8 cellular contexts compared by ENCODE assay signal in the genomic region with DNA sequence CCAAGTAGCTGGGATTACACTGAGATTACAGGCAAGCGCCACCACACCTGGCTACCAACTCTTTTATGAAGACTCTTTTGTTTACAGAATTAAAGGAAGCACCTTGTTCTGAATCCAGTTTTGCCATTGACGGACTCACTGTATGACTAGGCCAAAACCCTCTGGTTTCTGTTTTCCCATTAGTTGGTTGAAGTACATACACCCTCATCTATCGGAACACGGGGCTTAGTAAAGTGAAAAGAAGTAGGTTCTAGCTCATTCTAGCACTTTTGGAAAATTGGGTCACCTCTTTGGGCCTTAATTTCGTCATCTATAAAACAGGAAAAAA.
DNase-seq lines count a peak whose midpoint lies in the region; ATAC-seq, FAIRE-seq and TF ChIP-seq lines count a peak whose summit lies in the region.

No MANE protein-coding gene starts in this region.

- H4K20me1 ChIP-seq in HepG2 (ENCODE audit: insufficient read depth, low read length), result no peaks in the 10 kb centered on the region

- H3K27ac ChIP-seq in HepG2 (ENCODE audit: extremely low read length, insufficient read depth, low read length) (peak overlapping the region; percentile 96), tibial nerve (peak overlapping the region; percentile 73 to 90 (median 84))

- no peak for DNase-seq in activated T-cell treated with anti-CD3 and anti-CD28 coated beads, Interleukin-2, amount 50 U/mL, for 4 hours
- no peak for DNase-seq in activated T-cell treated with anti-CD3 and anti-CD28 coated beads, Interleukin-2, amount 50 U/mL, for 1 hour
- DNase-seq in activated naive CD8-positive, alpha-beta T cell treated with anti-CD3 and anti-CD28 coated beads, Interleukin-2, amount 50 U/mL, for 24 hours, result no peak
- no peak for DNase-seq in HepG2 (ENCODE audit: low spot score)
- no peak for DNase-seq in tibial nerve (ENCODE audit: low spot score in 2 of 2)
- DNase-seq in NCI-H446 treated with DMSO at 0.1 percent for 48 hours (lab: John Stamatoyannopoulos, UW), result no peak
- DNase-seq in effector CD8-positive, alpha-beta T cell (lab: John Stamatoyannopoulos, UW), result no peak
- DNase-seq in GM19239 (ENCODE audit: insufficient read length, low spot score), result no peak

- peaks cover 18% of the 10 kb centered on the region for H3K4me1 Mint-ChIP-seq in activated T-cell treated with anti-CD3 and anti-CD28 coated beads, Interleukin-2, amount 50 U/mL, for 4 hours (ENCODE audit: low read depth)
- H3K4me1 Mint-ChIP-seq in activated naive CD8-positive, alpha-beta T cell treated with anti-CD3 and anti-CD28 coated beads, Interleukin-2, amount 50 U/mL, for 24 hours, result peaks cover 20% of the 10 kb centered on the region

- CTCF ChIA-PET in HepG2 (lab: Yijun Ruan, JAX; ENCODE audit: low intra/inter-chr PET ratio, low total read pairs), result no interaction called here

- BruUV-seq in HepG2 (replicated peaks; lab: Mats Ljungman, UMichigan), result TSS peak; percentile 98

- intact Hi-C loops in HepG2 (cut with micrococcal nuclease; ENCODE audit: unreplicated experiment), result no loop called here

- peak overlapping the region; percentile 70 for H3K4me2 ChIP-seq in HepG2 (ENCODE audit: low read depth, low read length)

- no peaks in the 10 kb centered on the region for H3K9me3 Mint-ChIP-seq in activated T-cell treated with anti-CD3 and anti-CD28 coated beads, Interleukin-2, amount 50 U/mL, for 4 hours
- no peaks in the 10 kb centered on the region for H3K9me3 Mint-ChIP-seq in activated naive CD8-positive, alpha-beta T cell treated with anti-CD3 and anti-CD28 coated beads, Interleukin-2, amount 50 U/mL, for 24 hours

- TF ChIP-seq CTCF in HepG2 (CRISPR knock-in tag; IDR thresholded peaks at IDR 0.05) (no peak), tibial nerve (IDR thresholded peaks at IDR 0.05) (no peak)

- H3K36me3 Mint-ChIP-seq in activated T-cell treated with anti-CD3 and anti-CD28 coated beads, Interleukin-2, amount 50 U/mL, for 4 hours (ENCODE audit: insufficient read depth), result peaks cover 7% of the 10 kb centered on the region
- H3K36me3 Mint-ChIP-seq in activated naive CD8-positive, alpha-beta T cell treated with anti-CD3 and anti-CD28 coated beads, Interleukin-2, amount 50 U/mL, for 24 hours (ENCODE audit: low read depth), result peaks cover 12% of the 10 kb centered on the region

- POLR2A ChIA-PET in HepG2 (lab: Yijun Ruan, JAX), result no interaction called here

- peak overlapping the region; percentile 86 for H3K27ac Mint-ChIP-seq in activated naive CD8-positive, alpha-beta T cell treated with anti-CD3 and anti-CD28 coated beads, Interleukin-2, amount 50 U/mL, for 24 hours

- 48% methylated on average over 5 of the region's 5 CpGs for WGBS in HepG2 (ENCODE audit: low lambda C conversion rate)
- WGBS in tibial nerve, 2 donors, result 47 to 60% methylated on average over 5 of the region's 5 CpGs

- H3K36me3 ChIP-seq in HepG2 (replicated peaks in 1 of 2; ENCODE audit: control insufficient read depth in 1 of 2, insufficient read depth in 2 of 2, low read length in 2 of 2) (no peaks in the 10 kb centered on the region), tibial nerve (peaks cover 0 to 7% (median 0%) of the 10 kb centered on the region in 3 donors)

- H3K79me2 ChIP-seq in HepG2 (ENCODE audit: insufficient read depth, low read length), result peaks cover 32% of the 10 kb centered on the region

- ATAC-seq in activated T-cell treated with anti-CD3 and anti-CD28 coated beads, Interleukin-2, amount 50 U/mL, for 4 hours, result no peak
- ATAC-seq in activated naive CD8-positive, alpha-beta T cell treated with anti-CD3 and anti-CD28 coated beads, Interleukin-2, amount 50 U/mL, for 24 hours, result no peak
- ATAC-seq in HepG2, result peak; percentile 27

- H3K4me3 ChIP-seq in HepG2 (replicated peaks in 1 of 3; ENCODE audit: insufficient read depth in 1 of 3, low read depth in 2 of 3, low read length in 3 of 3), result peak overlapping the region; percentile 27 to 80 (median 43); a peak in 4 of 6 replicates
- H3K4me3 ChIP-seq in tibial nerve, result peak overlapping the region; percentile 55 to 96 (median 74)

- in situ Hi-C loops in HepG2 (cut with HindIII; ENCODE audit: extremely low pct_ligation_motif_present, low pct_unique_long_range_greater_than_20kb), result no loop called here

- no peak for TF ChIP-seq RAD21 in HepG2 (CRISPR knock-in tag; IDR thresholded peaks at IDR 0.05)

- H3K4me3 Mint-ChIP-seq in activated T-cell treated with anti-CD3 and anti-CD28 coated beads, Interleukin-2, amount 50 U/mL, for 4 hours, result peak overlapping the region; percentile 87
- peak overlapping the region; percentile 85 for H3K4me3 Mint-ChIP-seq in activated naive CD8-positive, alpha-beta T cell treated with anti-CD3 and anti-CD28 coated beads, Interleukin-2, amount 50 U/mL, for 24 hours

- TF ChIP-seq POLR2A in HepG2 (IDR thresholded peaks at IDR 0.05; ENCODE audit: insufficient read depth in 1 of 2, low read depth in 2 of 2, low read length in 2 of 2), result no peak
- no peak for TF ChIP-seq POLR2A in tibial nerve (IDR thresholded peaks at IDR 0.05)

- peak overlapping the region; percentile 80 for H2AFZ ChIP-seq in HepG2 (ENCODE audit: low read length)

- H3K4me1 ChIP-seq in HepG2 (ENCODE audit: insufficient read depth, low read length) (peaks cover 12% of the 10 kb centered on the region; the same call in 1 of the 2 replicates), tibial nerve (peaks cover 0 to 13% (median 0%) of the 10 kb centered on the region in 4 donors)

- TF ChIP-seq EP300 in HepG2 (IDR thresholded peaks at IDR 0.05; ENCODE audit: low read depth in 2 of 2, low read length in 2 of 2) (no peak), HepG2 (CRISPR knock-in tag; IDR thresholded peaks at IDR 0.05; ENCODE audit: borderline replicate concordance) (no peak), tibial nerve (IDR thresholded peaks at IDR 0.05) (no peak)

- no peaks in the 10 kb centered on the region for H3K9me3 ChIP-seq in HepG2 (ENCODE audit: low read length)
- H3K9me3 ChIP-seq in tibial nerve, result no peaks in the 10 kb centered on the region

- no peak for FAIRE-seq in HepG2 (lab: Jason Lieb, UNC)
- FAIRE-seq in GM19239 (lab: Jason Lieb, UNC), result no peak

- H3K27me3 ChIP-seq in HepG2 (ENCODE audit: control insufficient read depth in 1 of 2, insufficient read depth in 2 of 2, low read length in 2 of 2) (no peaks in the 10 kb centered on the region; a peak in 1 of 5 replicates), tibial nerve (no peaks in the 10 kb centered on the region)

- peak overlapping the region; percentile 53 for H3K9ac ChIP-seq in HepG2 (ENCODE audit: insufficient read depth, low read depth, low read length)

- H3K27me3 Mint-ChIP-seq in activated T-cell treated with anti-CD3 and anti-CD28 coated beads, Interleukin-2, amount 50 U/mL, for 4 hours (ENCODE audit: low read depth), result no peaks in the 10 kb centered on the region
- H3K27me3 Mint-ChIP-seq in activated naive CD8-positive, alpha-beta T cell treated with anti-CD3 and anti-CD28 coated beads, Interleukin-2, amount 50 U/mL, for 24 hours, result no peaks in the 10 kb centered on the region

TF ChIP-seq in HepG2, 621 proteins besides CTCF, POLR2A, EP300 and RAD21 (continues in another document):
- TF ChIP-seq ZC3H13 (CRISPR knock-in tag; IDR thresholded peaks at IDR 0.05) (no peak), KDM2A (CRISPR knock-in tag; IDR thresholded peaks at IDR 0.05; ENCODE audit: borderline replicate concordance, low read depth) (no peak), MEF2D (CRISPR knock-in tag; IDR thresholded peaks at IDR 0.05) (no peak), NFIB (CRISPR knock-in tag; IDR thresholded peaks at IDR 0.05; ENCODE audit: borderline replicate concordance) (no peak), ZSCAN25 (CRISPR knock-in tag; IDR thresholded peaks at IDR 0.05) (no peak), HMG20A (CRISPR knock-in tag; IDR thresholded peaks at IDR 0.05; ENCODE audit: borderline replicate concordance) (no peak), RCOR2 (CRISPR knock-in tag; IDR thresholded peaks at IDR 0.05) (no peak), ZNF703 (CRISPR knock-in tag; IDR thresholded peaks at IDR 0.05; ENCODE audit: borderline replicate concordance) (no peak), PRMT3 (CRISPR knock-in tag; IDR thresholded peaks at IDR 0.05; ENCODE audit: borderline replicate concordance, low read depth) (no peak)
- TF ChIP-seq, protein P1, sequence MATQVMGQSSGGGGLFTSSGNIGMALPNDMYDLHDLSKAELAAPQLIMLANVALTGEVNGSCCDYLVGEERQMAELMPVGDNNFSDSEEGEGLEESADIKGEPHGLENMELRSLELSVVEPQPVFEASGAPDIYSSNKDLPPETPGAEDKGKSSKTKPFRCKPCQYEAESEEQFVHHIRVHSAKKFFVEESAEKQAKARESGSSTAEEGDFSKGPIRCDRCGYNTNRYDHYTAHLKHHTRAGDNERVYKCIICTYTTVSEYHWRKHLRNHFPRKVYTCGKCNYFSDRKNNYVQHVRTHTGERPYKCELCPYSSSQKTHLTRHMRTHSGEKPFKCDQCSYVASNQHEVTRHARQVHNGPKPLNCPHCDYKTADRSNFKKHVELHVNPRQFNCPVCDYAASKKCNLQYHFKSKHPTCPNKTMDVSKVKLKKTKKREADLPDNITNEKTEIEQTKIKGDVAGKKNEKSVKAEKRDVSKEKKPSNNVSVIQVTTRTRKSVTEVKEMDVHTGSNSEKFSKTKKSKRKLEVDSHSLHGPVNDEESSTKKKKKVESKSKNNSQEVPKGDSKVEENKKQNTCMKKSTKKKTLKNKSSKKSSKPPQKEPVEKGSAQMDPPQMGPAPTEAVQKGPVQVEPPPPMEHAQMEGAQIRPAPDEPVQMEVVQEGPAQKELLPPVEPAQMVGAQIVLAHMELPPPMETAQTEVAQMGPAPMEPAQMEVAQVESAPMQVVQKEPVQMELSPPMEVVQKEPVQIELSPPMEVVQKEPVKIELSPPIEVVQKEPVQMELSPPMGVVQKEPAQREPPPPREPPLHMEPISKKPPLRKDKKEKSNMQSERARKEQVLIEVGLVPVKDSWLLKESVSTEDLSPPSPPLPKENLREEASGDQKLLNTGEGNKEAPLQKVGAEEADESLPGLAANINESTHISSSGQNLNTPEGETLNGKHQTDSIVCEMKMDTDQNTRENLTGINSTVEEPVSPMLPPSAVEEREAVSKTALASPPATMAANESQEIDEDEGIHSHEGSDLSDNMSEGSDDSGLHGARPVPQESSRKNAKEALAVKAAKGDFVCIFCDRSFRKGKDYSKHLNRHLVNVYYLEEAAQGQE (IDR thresholded peaks at IDR 0.05; ENCODE audit: borderline replicate concordance in 1 of 2, low read depth in 1 of 2, low read length in 2 of 2), result no peak
- TF ChIP-seq, protein P2, sequence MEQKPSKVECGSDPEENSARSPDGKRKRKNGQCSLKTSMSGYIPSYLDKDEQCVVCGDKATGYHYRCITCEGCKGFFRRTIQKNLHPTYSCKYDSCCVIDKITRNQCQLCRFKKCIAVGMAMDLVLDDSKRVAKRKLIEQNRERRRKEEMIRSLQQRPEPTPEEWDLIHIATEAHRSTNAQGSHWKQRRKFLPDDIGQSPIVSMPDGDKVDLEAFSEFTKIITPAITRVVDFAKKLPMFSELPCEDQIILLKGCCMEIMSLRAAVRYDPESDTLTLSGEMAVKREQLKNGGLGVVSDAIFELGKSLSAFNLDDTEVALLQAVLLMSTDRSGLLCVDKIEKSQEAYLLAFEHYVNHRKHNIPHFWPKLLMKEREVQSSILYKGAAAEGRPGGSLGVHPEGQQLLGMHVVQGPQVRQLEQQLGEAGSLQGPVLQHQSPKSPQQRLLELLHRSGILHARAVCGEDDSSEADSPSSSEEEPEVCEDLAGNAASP (CRISPR knock-in tag; IDR thresholded peaks at IDR 0.05; ENCODE audit: borderline replicate concordance), result no peak
